1 cellular context compared by ENCODE assay signal in the genomic region with DNA sequence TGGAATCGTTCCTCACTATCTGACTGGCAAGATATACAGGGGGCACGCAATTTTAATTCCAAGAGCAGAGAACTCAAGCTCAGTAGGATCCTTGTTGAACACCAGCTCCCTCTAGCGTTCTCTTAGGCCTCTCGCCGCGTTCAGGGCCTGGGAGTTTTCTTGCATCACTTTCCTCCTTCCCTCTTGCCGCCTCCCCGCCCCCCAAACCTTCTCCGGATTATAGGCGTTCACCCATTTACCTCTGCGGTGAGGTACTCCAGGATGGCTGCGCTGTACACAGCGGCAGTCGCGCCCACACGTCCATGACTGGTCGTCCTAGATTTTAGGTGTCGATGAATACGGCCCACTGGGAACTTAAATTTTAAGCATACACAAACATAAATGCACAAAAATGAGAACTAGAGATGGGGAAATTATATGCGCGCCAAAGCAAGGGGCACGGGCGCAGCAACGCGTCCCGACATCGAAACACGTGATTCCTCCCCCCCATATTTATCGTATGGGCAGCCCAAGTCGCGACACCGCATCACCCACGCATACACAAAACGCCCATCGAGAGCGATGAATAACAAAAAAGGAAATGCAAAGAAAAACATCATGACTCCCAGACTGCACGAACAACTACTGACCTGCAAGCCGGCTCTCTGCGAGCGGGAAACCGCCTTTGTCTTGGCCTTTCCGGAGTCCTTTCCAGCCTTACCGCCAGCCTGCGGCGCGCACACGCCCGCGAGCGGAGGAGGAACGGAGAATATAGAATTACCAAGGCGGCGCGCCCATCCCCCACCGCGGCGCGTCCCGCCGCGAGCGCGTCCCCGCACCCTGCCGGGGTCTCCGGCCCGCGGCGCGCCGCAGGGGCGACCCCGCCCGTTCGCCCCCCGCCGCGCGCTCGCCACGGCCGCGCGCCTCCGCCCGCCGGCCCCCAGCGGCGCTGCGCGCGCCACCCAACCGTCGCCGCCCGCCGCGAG.
TF ChIP-seq lines count a peak whose summit lies in the region.

No MANE protein-coding gene starts in this region.

TF ChIP-seq in A549, 52 proteins besides CTCF, POLR2A, EP300 and RAD21 (continued from another document):
- TF ChIP-seq USF2 (IDR thresholded peaks at IDR 0.05) (0 out of 2 replicates have a peak, but pooled peaks have one; percentile 20), FOXS1 (CRISPR knock-in tag; IDR thresholded peaks at IDR 0.05) (no peak), FOSB (CRISPR knock-in tag; IDR thresholded peaks at IDR 0.05) (no peak), POLR2AphosphoS2 (conservative IDR thresholded peaks at IDR 0.05; ENCODE audit: low read length) (no peak), MAFK (IDR thresholded peaks at IDR 0.05; ENCODE audit: partially characterized antibody) (no peak), JUNB (IDR thresholded peaks at IDR 0.05) (no peak), HOXB5 (CRISPR knock-in tag; IDR thresholded peaks at IDR 0.05) (no peak), MAX (IDR thresholded peaks at IDR 0.05) (no peak; the same call in 1 of the 2 replicates), RNF2 (IDR thresholded peaks at IDR 0.05; ENCODE audit: borderline replicate concordance, low read depth) (no peak), EHF (CRISPR knock-in tag; IDR thresholded peaks at IDR 0.05) (no peak), RCOR1 (IDR thresholded peaks at IDR 0.05; ENCODE audit: low read depth, low read length) (no peak), EHMT2 (IDR thresholded peaks at IDR 0.05; ENCODE audit: low read depth) (no peak), CHD4 (IDR thresholded peaks at IDR 0.05; ENCODE audit: borderline replicate concordance) (no peak), ZNF302 (CRISPR knock-in tag; IDR thresholded peaks at IDR 0.05) (no peak), ATOH8 (CRISPR knock-in tag; IDR thresholded peaks at IDR 0.05; ENCODE audit: low read depth) (no peak), BHLHE40 (IDR thresholded peaks at IDR 0.05; ENCODE audit: low read depth, low read length) (no peak), SMC3 (IDR thresholded peaks at IDR 0.05) (no peak), MAZ (IDR thresholded peaks at IDR 0.05; ENCODE audit: borderline replicate concordance, low read depth, low read length) (no peak), RFX5 (IDR thresholded peaks at IDR 0.05) (no peak), HOXA7 (CRISPR knock-in tag; IDR thresholded peaks at IDR 0.05) (no peak)
- TF ChIP-seq, protein P1, sequence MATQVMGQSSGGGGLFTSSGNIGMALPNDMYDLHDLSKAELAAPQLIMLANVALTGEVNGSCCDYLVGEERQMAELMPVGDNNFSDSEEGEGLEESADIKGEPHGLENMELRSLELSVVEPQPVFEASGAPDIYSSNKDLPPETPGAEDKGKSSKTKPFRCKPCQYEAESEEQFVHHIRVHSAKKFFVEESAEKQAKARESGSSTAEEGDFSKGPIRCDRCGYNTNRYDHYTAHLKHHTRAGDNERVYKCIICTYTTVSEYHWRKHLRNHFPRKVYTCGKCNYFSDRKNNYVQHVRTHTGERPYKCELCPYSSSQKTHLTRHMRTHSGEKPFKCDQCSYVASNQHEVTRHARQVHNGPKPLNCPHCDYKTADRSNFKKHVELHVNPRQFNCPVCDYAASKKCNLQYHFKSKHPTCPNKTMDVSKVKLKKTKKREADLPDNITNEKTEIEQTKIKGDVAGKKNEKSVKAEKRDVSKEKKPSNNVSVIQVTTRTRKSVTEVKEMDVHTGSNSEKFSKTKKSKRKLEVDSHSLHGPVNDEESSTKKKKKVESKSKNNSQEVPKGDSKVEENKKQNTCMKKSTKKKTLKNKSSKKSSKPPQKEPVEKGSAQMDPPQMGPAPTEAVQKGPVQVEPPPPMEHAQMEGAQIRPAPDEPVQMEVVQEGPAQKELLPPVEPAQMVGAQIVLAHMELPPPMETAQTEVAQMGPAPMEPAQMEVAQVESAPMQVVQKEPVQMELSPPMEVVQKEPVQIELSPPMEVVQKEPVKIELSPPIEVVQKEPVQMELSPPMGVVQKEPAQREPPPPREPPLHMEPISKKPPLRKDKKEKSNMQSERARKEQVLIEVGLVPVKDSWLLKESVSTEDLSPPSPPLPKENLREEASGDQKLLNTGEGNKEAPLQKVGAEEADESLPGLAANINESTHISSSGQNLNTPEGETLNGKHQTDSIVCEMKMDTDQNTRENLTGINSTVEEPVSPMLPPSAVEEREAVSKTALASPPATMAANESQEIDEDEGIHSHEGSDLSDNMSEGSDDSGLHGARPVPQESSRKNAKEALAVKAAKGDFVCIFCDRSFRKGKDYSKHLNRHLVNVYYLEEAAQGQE (IDR thresholded peaks at IDR 0.05) = no peak
- TF ChIP-seq, protein P2, sequence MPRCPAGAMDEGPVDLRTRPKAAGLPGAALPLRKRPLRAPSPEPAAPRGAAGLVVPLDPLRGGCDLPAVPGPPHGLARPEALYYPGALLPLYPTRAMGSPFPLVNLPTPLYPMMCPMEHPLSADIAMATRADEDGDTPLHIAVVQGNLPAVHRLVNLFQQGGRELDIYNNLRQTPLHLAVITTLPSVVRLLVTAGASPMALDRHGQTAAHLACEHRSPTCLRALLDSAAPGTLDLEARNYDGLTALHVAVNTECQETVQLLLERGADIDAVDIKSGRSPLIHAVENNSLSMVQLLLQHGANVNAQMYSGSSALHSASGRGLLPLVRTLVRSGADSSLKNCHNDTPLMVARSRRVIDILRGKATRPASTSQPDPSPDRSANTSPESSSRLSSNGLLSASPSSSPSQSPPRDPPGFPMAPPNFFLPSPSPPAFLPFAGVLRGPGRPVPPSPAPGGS (IDR thresholded peaks at IDR 0.05) = 0 out of 3 replicates have a peak, but pooled peaks have one; percentile 33
